ENCODE assay signal across 10 cellular contexts in genomic region chr11:128518493-128519207, GRCh38.
DNase-seq lines count a peak whose midpoint lies in the region; ATAC-seq, FAIRE-seq and TF ChIP-seq lines count a peak whose summit lies in the region.
"Had no signal": no experiment of that assay in that cellular context is flagged by ENCODE, and none has a peak within 500 bp of the region (broad histone marks: within the 10 kb centered on the region; RNA-seq: fewer than 3 reads in every experiment).

No MANE protein-coding gene starts in this region.

- 26 to 53% methylated on average over 7 of the region's 7 CpGs for WGBS in upper lobe of left lung, 2 donors
- 37 to 39% methylated on average over 7 of the region's 7 CpGs for WGBS in pancreas, 2 donors

- peak overlapping the region; percentile 96 for H3K4me3 Mint-ChIP-seq in activated naive CD4-positive, alpha-beta T cell treated with anti-CD3 and anti-CD28 coated beads for 36 hours

- CTCF ChIA-PET in activated naive CD4-positive, alpha-beta T cell treated with anti-CD3 and anti-CD28 coated beads for 36 hours (lab: Charles Lee): interaction anchor here (0.6 to 6.4 kb wide), 19 partner anchors 9 to 312 kb away, joined by 3 to 86 read pairs (median 5); no protein-coding TSS in a partner anchor

- TF ChIP-seq POLR2A in upper lobe of left lung (IDR thresholded peaks at IDR 0.05): no peak

- DNase-seq in activated naive CD4-positive, alpha-beta T cell treated with anti-CD3 and anti-CD28 coated beads for 36 hours: peak; percentile 48
- DNase-seq in activated naive CD4-positive, alpha-beta T cell (lab: John Stamatoyannopoulos, UW): no peak
- no peak for DNase-seq in activated naive CD4-positive, alpha-beta T cell treated with anti-CD3 and anti-CD28 coated beads, Interleukin-2, amount 50 U/mL, for 72 hours (ENCODE audit: low spot score in 2 of 2)
- no peak for DNase-seq in left lung
- DNase-seq in upper lobe of left lung: no peak
- no peak for DNase-seq in pancreas
- no peak for DNase-seq in D341Med (ENCODE audit: low spot score)
- DNase-seq: activated CD4-positive, alpha-beta T cell treated with anti-CD3 and anti-CD28 coated beads for 4 hours had no signal

- H3K27ac ChIP-seq in left lung: peak overlapping the region; percentile 95 to 96
- peak overlapping the region; percentile 93 to 98 (median 98) for H3K27ac ChIP-seq in upper lobe of left lung
- H3K27ac ChIP-seq in pancreas: peak overlapping the region in 2 of 4 donors; percentile 9 to 41
- H3K27ac ChIP-seq: HL-60 had no signal

- peaks cover 39% of the 10 kb centered on the region for H3K4me1 Mint-ChIP-seq in activated naive CD4-positive, alpha-beta T cell treated with anti-CD3 and anti-CD28 coated beads for 36 hours (ENCODE audit: low read depth)

- H3K9me3 ChIP-seq in left lung (no peaks in the 10 kb centered on the region), upper lobe of left lung (no peaks in the 10 kb centered on the region), pancreas (no peaks in the 10 kb centered on the region)

- H3K27me3 Mint-ChIP-seq in activated naive CD4-positive, alpha-beta T cell treated with anti-CD3 and anti-CD28 coated beads for 36 hours (ENCODE audit: low read depth): no peaks in the 10 kb centered on the region

- H3K27me3 ChIP-seq in left lung (no peaks in the 10 kb centered on the region), upper lobe of left lung (no peaks in the 10 kb centered on the region), pancreas (no peaks in the 10 kb centered on the region)

- TF ChIP-seq CTCF in left lung (IDR thresholded peaks at IDR 0.05) (no peak), upper lobe of left lung (IDR thresholded peaks at IDR 0.05) (no peak), pancreas (IDR thresholded peaks at IDR 0.05) (no peak)

- H3K36me3 Mint-ChIP-seq in activated naive CD4-positive, alpha-beta T cell treated with anti-CD3 and anti-CD28 coated beads for 36 hours (ENCODE audit: low read depth): peaks cover 81% of the 10 kb centered on the region
- H3K36me3 Mint-ChIP-seq in activated naive CD4-positive, alpha-beta T cell treated with anti-CD3 and anti-CD28 coated beads, Interleukin-2, amount 50 U/mL, for 72 hours: peaks cover 78 to 82% of the 10 kb centered on the region in 2 donors

- H3K4me3 ChIP-seq in left lung (peak overlapping the region; percentile 53 to 65), upper lobe of left lung (peak overlapping the region; percentile 52 to 79 (median 68)), pancreas (peak overlapping the region in 1 of 4 donors; percentile 65)

- intact Hi-C loops in activated naive CD4-positive, alpha-beta T cell treated with anti-CD3 and anti-CD28 coated beads for 36 hours (cut with micrococcal nuclease): no loop called here
- intact Hi-C loops in left lung (cut with DNase I) (no loop called here), pancreas (cut with DNase I) (no loop called here)

- H3K4me1 ChIP-seq in left lung: peaks cover 4 to 65% of the 10 kb centered on the region in 2 donors
- peaks cover 32 to 69% (median 43%) of the 10 kb centered on the region in 4 donors for H3K4me1 ChIP-seq in upper lobe of left lung
- peaks cover 20 to 71% (median 54%) of the 10 kb centered on the region in 3 donors for H3K4me1 ChIP-seq in pancreas

- H3K27ac Mint-ChIP-seq in activated naive CD4-positive, alpha-beta T cell treated with anti-CD3 and anti-CD28 coated beads for 36 hours: peak overlapping the region; percentile 97
- H3K27ac Mint-ChIP-seq in activated naive CD4-positive, alpha-beta T cell treated with anti-CD3 and anti-CD28 coated beads, Interleukin-2, amount 50 U/mL, for 72 hours: peak overlapping the region; percentile 97

- FAIRE-seq in pancreas (lab: Jason Lieb, UNC): no peak

- ATAC-seq in activated naive CD4-positive, alpha-beta T cell treated with anti-CD3 and anti-CD28 coated beads, Interleukin-2, amount 50 U/mL, for 72 hours: no peak
- ATAC-seq in left lung: peak; percentile 3
- ATAC-seq in upper lobe of left lung (ENCODE audit: low FRiP score in 2 of 2): no peak
- no peak for ATAC-seq in HG03432 (IDR thresholded peaks at IDR 0.05; ENCODE audit: unreplicated experiment)
- ATAC-seq in pancreas: no peak

- no peaks in the 10 kb centered on the region for H3K9me3 Mint-ChIP-seq in activated naive CD4-positive, alpha-beta T cell treated with anti-CD3 and anti-CD28 coated beads for 36 hours
- H3K9me3 Mint-ChIP-seq in activated naive CD4-positive, alpha-beta T cell treated with anti-CD3 and anti-CD28 coated beads, Interleukin-2, amount 50 U/mL, for 72 hours: no peaks in the 10 kb centered on the region

- no peak for TF ChIP-seq EP300 in upper lobe of left lung (IDR thresholded peaks at IDR 0.05)

- H3K36me3 ChIP-seq in left lung: peaks cover 0 to under 1% of the 10 kb centered on the region in 2 donors
- no peaks in the 10 kb centered on the region for H3K36me3 ChIP-seq in upper lobe of left lung
- no peaks in the 10 kb centered on the region for H3K36me3 ChIP-seq in pancreas
